Comparison of ENCODE assay signal across 13 cellular contexts in genomic region chr2:241865957-241866858, GRCh38. TPM values are rescaled to one million over a fixed set of nuclear protein-coding genes. Genes with fewer than 3 reads are reported as not detected.
DNase-seq lines count a peak whose midpoint lies in the region; ATAC-seq, FAIRE-seq and TF ChIP-seq lines count a peak whose summit lies in the region.
"Had no signal": no experiment of that assay in that cellular context is flagged by ENCODE, and none has a peak within 500 bp of the region (broad histone marks: within the 10 kb centered on the region; RNA-seq: fewer than 3 reads in every experiment).

No MANE protein-coding gene starts in this region.

- H3K14ac ChIP-seq in H1 (ENCODE audit: insufficient read length), result no peak overlapping the region

- intact Hi-C loops in activated naive CD4-positive, alpha-beta T cell treated with anti-CD3 and anti-CD28 coated beads for 36 hours (cut with micrococcal nuclease), result loop anchor here (2.0 kb wide), 1 partner anchor 77 kb away; no protein-coding TSS in a partner anchor

- no peak overlapping the region for H3K4ac ChIP-seq in H1 (replicated peaks; ENCODE audit: insufficient read length, low read depth, low read length)

- H2BK20ac ChIP-seq in H1 (ENCODE audit: low read length), result peak overlapping the region; percentile 76; the same call in 1 of the 2 replicates

- H3K27me3 ChIP-seq in H1 (replicated peaks in 1 of 4; ENCODE audit: control insufficient read depth in 3 of 4, extremely low read depth in 1 of 4, insufficient read depth in 3 of 4, low read length in 3 of 4), result peaks cover 0 to 16% (median 0%) of the 10 kb centered on the region in 4 experiments; a peak in 3 of 7 replicates

- no peak overlapping the region for H3K4me3 Mint-ChIP-seq in activated naive CD4-positive, alpha-beta T cell treated with anti-CD3 and anti-CD28 coated beads for 36 hours
- H3K4me3 Mint-ChIP-seq in stimulated activated effector memory CD8-positive, alpha-beta T cell treated with anti-CD3 and anti-CD28 coated beads, Interleukin-12 subunit alpha, Interleukin-12 subunit beta, amount 100 ng/mL, for 72 hours, result peak overlapping the region; percentile 66

- no peak overlapping the region for H3K9ac ChIP-seq in H1 (replicated peaks in 1 of 4; ENCODE audit: extremely low read depth in 1 of 4, low read depth in 3 of 4, low read length in 3 of 4)

- CTCF ChIA-PET in activated naive CD4-positive, alpha-beta T cell treated with anti-CD3 and anti-CD28 coated beads for 36 hours (lab: Charles Lee), result interaction anchor here (1.0 to 3.6 kb wide), 3 partner anchors 11 to 31 kb away, joined by 3 to 31 read pairs (median 4); no protein-coding TSS in a partner anchor
- CTCF ChIA-PET in H1 (lab: Charles Lee; ENCODE audit: partially characterized antibody), result interaction anchor here (0.9 to 3.8 kb wide), 6 partner anchors 10 to 142 kb away, joined by 3 to 23 read pairs (median 6); partner anchors contain the start of gene D2HGDH

- H3K36me3 ChIP-seq in H1 (ENCODE audit: control insufficient read depth in 2 of 4, insufficient read depth in 4 of 4, low read length in 3 of 4), result no peaks in the 10 kb centered on the region; a peak in 2 of 8 replicates

- no peak overlapping the region for H3K23ac ChIP-seq in H1 (ENCODE audit: insufficient read length)

- H3K79me1 ChIP-seq in H1 (ENCODE audit: low read depth, low read length), result peaks cover 4% of the 10 kb centered on the region; the same call in 1 of the 2 replicates

- H3K18ac ChIP-seq in H1 (ENCODE audit: extremely low read depth, low read length), result no peak overlapping the region

- WGBS in H1 (ENCODE audit: extremely low coverage in 1 of 2, insufficient coverage in 1 of 2, insufficient read length in 1 of 2, insufficient replicate concordance in 2 of 2, low coverage in 1 of 2, low lambda C conversion rate in 2 of 2, missing lambda C conversion rate in 1 of 2), 2 experiments, result 49% methylated on average over 22 of the region's 34 CpGs; no CpG with 5 or more reads in 1 of the 2 experiments

- TF ChIP-seq RAD21 in H1 (IDR thresholded peaks at IDR 0.05 in 1 of 2, conservative IDR thresholded peaks at IDR 0.05 in 1 of 2; ENCODE audit: low read depth in 2 of 2, low read length in 2 of 2), result no peak

- H3K4me3 ChIP-seq in H1 (ENCODE audit: extremely low read depth in 1 of 4, insufficient read depth in 2 of 4, low read depth in 3 of 4, low read length in 4 of 4), result no peak overlapping the region

- peaks cover 0 to 20% of the 10 kb centered on the region in 2 experiments for H4K20me1 ChIP-seq in H1 (replicated peaks in 1 of 2; ENCODE audit: control insufficient read depth in 1 of 2, insufficient read depth in 2 of 2, low read length in 2 of 2)

- no peak for FAIRE-seq in H1 (lab: Jason Lieb, UNC)

- no peak overlapping the region for H3K27ac Mint-ChIP-seq in activated naive CD4-positive, alpha-beta T cell treated with anti-CD3 and anti-CD28 coated beads for 36 hours
- peak overlapping the region; percentile 91 for H3K27ac Mint-ChIP-seq in stimulated activated effector memory CD8-positive, alpha-beta T cell treated with anti-CD3 and anti-CD28 coated beads, Interleukin-12 subunit alpha, Interleukin-12 subunit beta, amount 100 ng/mL, for 72 hours

- peaks cover 26% of the 10 kb centered on the region for H3K23me2 ChIP-seq in H1 (ENCODE audit: low read depth, low read length)

- ATAC-seq in stimulated activated effector memory CD8-positive, alpha-beta T cell treated with anti-CD3 and anti-CD28 coated beads, Interleukin-12 subunit alpha, Interleukin-12 subunit beta, amount 100 ng/mL, for 72 hours, result peak; percentile 2

- TF ChIP-seq POLR2A in H1 (IDR thresholded peaks at IDR 0.05; ENCODE audit: control extremely low read depth in 1 of 2, low read depth in 2 of 2, low read length in 2 of 2), result no peak

- H3K4me1 Mint-ChIP-seq in activated naive CD4-positive, alpha-beta T cell treated with anti-CD3 and anti-CD28 coated beads for 36 hours (ENCODE audit: low read depth), result peaks cover 68% of the 10 kb centered on the region
- H3K4me1 Mint-ChIP-seq in stimulated activated effector memory CD8-positive, alpha-beta T cell treated with anti-CD3 and anti-CD28 coated beads, Interleukin-12 subunit alpha, Interleukin-12 subunit beta, amount 100 ng/mL, for 72 hours, result peaks cover 86% of the 10 kb centered on the region

- POLR2A ChIA-PET in H1 (lab: Charles Lee; ENCODE audit: partially characterized antibody), result interaction anchor here (1.0 kb wide), 1 partner anchor 61 kb away, joined by 4 read pairs; no protein-coding TSS in a partner anchor

- no peaks in the 10 kb centered on the region for H3K9me3 Mint-ChIP-seq in activated naive CD4-positive, alpha-beta T cell treated with anti-CD3 and anti-CD28 coated beads for 36 hours
- peaks cover 5% of the 10 kb centered on the region for H3K9me3 Mint-ChIP-seq in stimulated activated effector memory CD8-positive, alpha-beta T cell treated with anti-CD3 and anti-CD28 coated beads, Interleukin-12 subunit alpha, Interleukin-12 subunit beta, amount 100 ng/mL, for 72 hours

- no peak overlapping the region; the same call in 1 of the 2 replicates for H4K8ac ChIP-seq in H1 (ENCODE audit: extremely low read depth, insufficient read depth, low read length)

- peaks cover 14% of the 10 kb centered on the region for H3K27me3 Mint-ChIP-seq in activated naive CD4-positive, alpha-beta T cell treated with anti-CD3 and anti-CD28 coated beads for 36 hours (ENCODE audit: low read depth)
- H3K27me3 Mint-ChIP-seq: CD4-positive, CD25-positive, alpha-beta regulatory T cell had no signal

- no peak overlapping the region for H2BK120ac ChIP-seq in H1 (replicated peaks; ENCODE audit: low read depth, low read length)

- no peaks in the 10 kb centered on the region for H3K79me2 ChIP-seq in H1 (ENCODE audit: control insufficient read depth in 1 of 2, insufficient read depth in 2 of 2, low read length in 2 of 2)

- H3K9me3 ChIP-seq in H1 (ENCODE audit: insufficient read depth in 2 of 2, low read depth in 1 of 2, low read length in 1 of 2), result no peaks in the 10 kb centered on the region

- no peak for TF ChIP-seq CTCF in H1 (IDR thresholded peaks at IDR 0.05; ENCODE audit: control extremely low read depth in 1 of 3, insufficient read depth in 1 of 3, low read depth in 1 of 3, low read length in 3 of 3)

- H3K56ac ChIP-seq in H1 (replicated peaks; ENCODE audit: insufficient read length, low read depth, low read length), result peak overlapping the region; percentile 100

- DNase-seq in activated naive CD4-positive, alpha-beta T cell treated with anti-CD3 and anti-CD28 coated beads for 36 hours, result peak; percentile 63
- DNase-seq in activated naive CD4-positive, alpha-beta T cell (lab: John Stamatoyannopoulos, UW), result no peak
- DNase-seq in SK-N-DZ (ENCODE audit: low spot score), result peak; percentile 82
- DNase-seq in H1 (ENCODE audit: low read depth in 1 of 2, low spot score in 2 of 2), result peak in 1 of 2 experiments; percentile 75
- no peak for DNase-seq in stimulated activated effector memory CD8-positive, alpha-beta T cell treated with anti-CD3 and anti-CD28 coated beads, Interleukin-12 subunit alpha, Interleukin-12 subunit beta, amount 100 ng/mL, for 72 hours (ENCODE audit: low spot score in 2 of 2)
- no peak for DNase-seq in HUDEP-2 (lab: John Stamatoyannopoulos, UW; ENCODE audit: unreplicated experiment in 76 of 76)
- DNase-seq in activated gamma-delta T cell (lab: John Stamatoyannopoulos, UW), result no peak
- no peak for DNase-seq in HK-2 (ENCODE audit: unreplicated experiment)
- DNase-seq: activated T-cell treated with anti-CD3 and anti-CD28 coated beads for 4 hours, NCI-H1694, SIG-M5 had no signal

- no peak overlapping the region for H3K27ac ChIP-seq in H1 (ENCODE audit: low read depth, low read length)

- H2AFZ ChIP-seq in H1 (ENCODE audit: low read length), result no peak overlapping the region

- peak overlapping the region; percentile 93 for H4K91ac ChIP-seq in H1 (replicated peaks; ENCODE audit: insufficient read length, low read length)

- peak overlapping the region; percentile 93 for H2AK5ac ChIP-seq in H1 (ENCODE audit: low read depth, low read length)

- H2BK5ac ChIP-seq in H1 (ENCODE audit: low read depth, low read length), result peak overlapping the region; percentile 3; the same call in 1 of the 2 replicates

- peaks cover 0 to 11% (median 3%) of the 10 kb centered on the region in 4 experiments; a peak in 5 of 7 replicates for H3K4me1 ChIP-seq in H1 (replicated peaks in 1 of 4; ENCODE audit: control insufficient read depth in 3 of 4, insufficient read depth in 4 of 4, low read length in 3 of 4)

- peak overlapping the region in 1 of 2 experiments; percentile 42; a peak in 1 of 4 replicates for H3K4me2 ChIP-seq in H1 (ENCODE audit: insufficient read depth in 1 of 2, low read depth in 2 of 2, low read length in 2 of 2)

- no peak overlapping the region for H4K5ac ChIP-seq in H1 (ENCODE audit: insufficient read length, low read depth, low read length)

- H3K36me3 Mint-ChIP-seq in activated naive CD4-positive, alpha-beta T cell treated with anti-CD3 and anti-CD28 coated beads for 36 hours (ENCODE audit: low read depth), result no peaks in the 10 kb centered on the region
- H3K36me3 Mint-ChIP-seq in stimulated activated effector memory CD8-positive, alpha-beta T cell treated with anti-CD3 and anti-CD28 coated beads, Interleukin-12 subunit alpha, Interleukin-12 subunit beta, amount 100 ng/mL, for 72 hours, result peaks cover 44% of the 10 kb centered on the region
- H3K36me3 Mint-ChIP-seq: CD4-positive, CD25-positive, alpha-beta regulatory T cell had no signal

- peak overlapping the region; percentile 63 for H2BK15ac ChIP-seq in H1 (ENCODE audit: low read length)

- H2BK12ac ChIP-seq in H1 (ENCODE audit: low read depth, low read length), result peak overlapping the region; percentile 51; the same call in 1 of the 2 replicates

- TF ChIP-seq EP300 in H1 (IDR thresholded peaks at IDR 0.05; ENCODE audit: borderline replicate concordance in 1 of 2, low read depth in 2 of 2, low read length in 2 of 2), result no peak

RNA-seq across cellular contexts. Expression of gene RTP5, which starts 3.3 kb away (rescaled TPM):
- total RNA-seq in activated naive CD4-positive, alpha-beta T cell treated with anti-CD3 and anti-CD28 coated beads for 36 hours, result not detected
- polyA plus RNA-seq in SK-N-DZ (2014; cell fraction: cytosol; rRNA removed), result 8.1 and 9.9 TPM in 2 replicates
- polyA plus RNA-seq in SK-N-DZ (2014; cell fraction: nucleus; rRNA removed), result 55.7 and 73.8 TPM in 2 replicates
- not detected in 2 replicates for total RNA-seq in H1 (2021; fragmentation: NEBNext Ultra II Directional; extraction: Animal tissue kit (Norgen Biotek cat#: 25700))
- polyA plus RNA-seq in H1 (2011; rRNA removed), result 0.03 TPM in 1 of 2 replicates, not detected in the other
- polyA plus RNA-seq in H1 (2011; cell fraction: cytosol; rRNA removed), result not detected
- polyA plus RNA-seq in H1 (2011; cell fraction: nucleus; rRNA removed), result not detected
- polyA plus RNA-seq in H1 (2012, experiment 1 of 2), result not detected in 4 replicates
- polyA plus RNA-seq in H1 (2012, experiment 2 of 2), result not detected
- polyA plus RNA-seq in H1 (2013, experiment 1 of 2), result not detected
- polyA plus RNA-seq in H1 (2013, experiment 2 of 2), result not detected
- polyA minus RNA-seq in H1 (2011; rRNA and poly(A)+ RNA removed), result not detected in 2 replicates
- polyA minus RNA-seq in H1 (2011; cell fraction: cytosol; rRNA and poly(A)+ RNA removed), result not detected
- not detected for polyA minus RNA-seq in H1 (2011; cell fraction: nucleus; rRNA and poly(A)+ RNA removed)
- total RNA-seq: osteoblast had no signal
- polyA plus RNA-seq: CD4-positive, CD25-positive, alpha-beta regulatory T cell had no signal

RNA-seq across cellular contexts. Expression of gene PDCD1, which starts 7.5 kb away (rescaled TPM):
- 1 to 10 TPM; 6.9 to 8.3 TPM for total RNA-seq in activated naive CD4-positive, alpha-beta T cell treated with anti-CD3 and anti-CD28 coated beads for 36 hours
- 1.4 and 1.5 TPM in 2 replicates for polyA plus RNA-seq in SK-N-DZ (2014; cell fraction: cytosol; rRNA removed)
- 0.53 and 2.6 TPM in 2 replicates for polyA plus RNA-seq in SK-N-DZ (2014; cell fraction: nucleus; rRNA removed)
- 0.48 and 0.73 TPM in 2 replicates for total RNA-seq in H1 (2021; fragmentation: NEBNext Ultra II Directional; extraction: Animal tissue kit (Norgen Biotek cat#: 25700))
- 1.1 and 1.5 TPM in 2 replicates for polyA plus RNA-seq in H1 (2011; rRNA removed)
- polyA plus RNA-seq in H1 (2011; cell fraction: cytosol; rRNA removed), result 1.1 TPM
- polyA plus RNA-seq in H1 (2011; cell fraction: nucleus; rRNA removed), result 1.8 TPM
- 0.37 to 0.80 TPM (median 0.56 TPM) in 4 replicates for polyA plus RNA-seq in H1 (2012, experiment 1 of 2)
- polyA plus RNA-seq in H1 (2012, experiment 2 of 2), result 0.41 TPM
- 1.5 TPM for polyA plus RNA-seq in H1 (2013, experiment 1 of 2)
- polyA plus RNA-seq in H1 (2013, experiment 2 of 2), result 1.5 TPM
- 0.22 and 0.24 TPM in 2 replicates for polyA minus RNA-seq in H1 (2011; rRNA and poly(A)+ RNA removed)
- polyA minus RNA-seq in H1 (2011; cell fraction: cytosol; rRNA and poly(A)+ RNA removed), result 2.5 TPM
- 0.30 TPM for polyA minus RNA-seq in H1 (2011; cell fraction: nucleus; rRNA and poly(A)+ RNA removed)
- total RNA-seq: osteoblast had no signal

RNA-seq across cellular contexts. Expression of gene NEU4, which starts 57.2 kb away (rescaled TPM):
- total RNA-seq in activated naive CD4-positive, alpha-beta T cell treated with anti-CD3 and anti-CD28 coated beads for 36 hours, result not detected
- 63.5 and 81.6 TPM in 2 replicates for polyA plus RNA-seq in SK-N-DZ (2014; cell fraction: cytosol; rRNA removed)
- polyA plus RNA-seq in SK-N-DZ (2014; cell fraction: nucleus; rRNA removed), result 78.8 and 121 TPM in 2 replicates
- total RNA-seq in H1 (2021; fragmentation: NEBNext Ultra II Directional; extraction: Animal tissue kit (Norgen Biotek cat#: 25700)), result 0.50 and 0.82 TPM in 2 replicates
- polyA plus RNA-seq in H1 (2011; rRNA removed), result 0.32 and 0.89 TPM in 2 replicates
- polyA plus RNA-seq in H1 (2011; cell fraction: cytosol; rRNA removed), result 0.45 TPM
- polyA plus RNA-seq in H1 (2011; cell fraction: nucleus; rRNA removed), result 2.0 TPM
- 0.23 to 0.82 TPM (median 0.62 TPM) in 3 of 4 replicates, not detected in the other for polyA plus RNA-seq in H1 (2012, experiment 1 of 2)
- polyA plus RNA-seq in H1 (2012, experiment 2 of 2), result 0.28 TPM
- 0.39 TPM for polyA plus RNA-seq in H1 (2013, experiment 1 of 2)
- 0.07 TPM for polyA plus RNA-seq in H1 (2013, experiment 2 of 2)
- not detected in 2 replicates for polyA minus RNA-seq in H1 (2011; rRNA and poly(A)+ RNA removed)
- polyA minus RNA-seq in H1 (2011; cell fraction: cytosol; rRNA and poly(A)+ RNA removed), result not detected
- polyA minus RNA-seq in H1 (2011; cell fraction: nucleus; rRNA and poly(A)+ RNA removed), result 0.50 TPM
- total RNA-seq: osteoblast had no signal

Comparison
In these comparisons a context has a peak if more than half of its experiments do, and no peak if none do; other contexts are left out.
1. DNase-seq: peak in activated naive CD4-positive, alpha-beta T cell treated with anti-CD3 and anti-CD28 coated beads for 36 hours (single experiment) and SK-N-DZ (single experiment); none in activated naive CD4-positive, alpha-beta T cell (0 of 4), stimulated activated effector memory CD8-positive, alpha-beta T cell treated with anti-CD3 and anti-CD28 coated beads, Interleukin-12 subunit alpha, Interleukin-12 subunit beta, amount 100 ng/mL, for 72 hours (0 of 2), HUDEP-2 (0 of 76), activated gamma-delta T cell (single experiment) and HK-2 (single experiment).